Comparison of ENCODE assay signal across 2 cellular contexts in genomic region chr19:7041563-7041962, GRCh38. TPM values are rescaled to one million over a fixed set of nuclear protein-coding genes. Genes with fewer than 3 reads are reported as not detected.
"Had no signal": no experiment of that assay in that cellular context is flagged by ENCODE, and none has a peak within 500 bp of the region (broad histone marks: within the 10 kb centered on the region; RNA-seq: fewer than 3 reads in every experiment).

No MANE protein-coding gene starts in this region.

RNA-seq across cellular contexts. Expression of gene MBD3L4, which starts 1.6 kb away (rescaled TPM):
- total RNA-seq: G401, GM12878 had no signal

RNA-seq across cellular contexts. Expression of gene MBD3L2, which starts 7.6 kb away (rescaled TPM):
- total RNA-seq: GM12878 had no signal

RNA-seq across cellular contexts. Expression of gene MBD3L5, which starts 11.2 kb away (rescaled TPM):
- total RNA-seq: G401, GM12878 had no signal

RNA-seq across cellular contexts. Expression of gene MBD3L3, which starts 16.9 kb away (rescaled TPM):
- total RNA-seq: GM12878 had no signal

RNA-seq across cellular contexts. Expression of gene MBD3L2B, which starts 20.3 kb away (rescaled TPM):
- total RNA-seq: G401, GM12878 had no signal
